22 cellular contexts compared by ENCODE assay signal in genomic region chr2:120853294-120854013, GRCh38.
A peak's percentile ranks its signal among the peaks of the same experiment; 100 is the strongest.
DNase-seq lines count a peak whose midpoint lies in the region; ATAC-seq and TF ChIP-seq lines count a peak whose summit lies in the region.
"Had no signal": no experiment of that assay in that cellular context is flagged by ENCODE, and none has a peak within 500 bp of the region (broad histone marks: within the 10 kb centered on the region; RNA-seq: fewer than 3 reads in every experiment).

No MANE protein-coding gene starts in this region.

- peaks cover 30% of the 10 kb centered on the region for H3K4me1 Mint-ChIP-seq in GM23338
- H3K4me1 Mint-ChIP-seq in H9 = peaks cover 27 to 40% of the 10 kb centered on the region in 2 experiments
- peaks cover 13% of the 10 kb centered on the region for H3K4me1 Mint-ChIP-seq in chondrocyte (ENCODE audit: low read depth)
- H3K4me1 Mint-ChIP-seq: CD4-positive, alpha-beta memory T cell had no signal

- no peak overlapping the region for H3K4ac ChIP-seq in H9 (ENCODE audit: low read depth, low read length)

- no peak overlapping the region for H4K91ac ChIP-seq in H9 (ENCODE audit: insufficient read length, low read depth, low read length)

- H3K4me1 ChIP-seq in GM23338 (ENCODE audit: insufficient read depth) = peaks cover 12% of the 10 kb centered on the region
- peaks cover 5% of the 10 kb centered on the region; the same call in 1 of the 2 replicates for H3K4me1 ChIP-seq in H9 (ENCODE audit: insufficient read depth, low read length)

- H4K8ac ChIP-seq in H9 (replicated peaks; ENCODE audit: insufficient read length, low read depth, low read length) = no peak overlapping the region

- H3K27ac ChIP-seq in GM23338 (ENCODE audit: low read depth) = no peak overlapping the region
- no peak overlapping the region for H3K27ac ChIP-seq in H9 (ENCODE audit: insufficient read length, low read depth, low read length)
- H3K27ac ChIP-seq: SJCRH30 had no signal

- H3K18ac ChIP-seq in H9 (ENCODE audit: insufficient read length, low read depth, low read length) = no peak overlapping the region

- no peaks in the 10 kb centered on the region for H3K23me2 ChIP-seq in H9 (ENCODE audit: insufficient read length, low read depth, low read length, poor library complexity, severe bottlenecking)

- H2AFZ ChIP-seq in GM23338 (no peak overlapping the region), H9 (ENCODE audit: low read length) (no peak overlapping the region)

- H3K79me1 ChIP-seq in H9 (ENCODE audit: insufficient read depth, low read depth, low read length, poor library complexity, severe bottlenecking) = no peaks in the 10 kb centered on the region

- H3K79me2 ChIP-seq in GM23338 (replicated peaks; ENCODE audit: insufficient read depth) (peaks cover 51% of the 10 kb centered on the region), H9 (ENCODE audit: insufficient read depth, low read length) (0 out of 2 replicates have a peak, but pooled peaks cover 2% of the 10 kb centered on the region)

- H3F3A ChIP-seq in GM23338 (replicated peaks; ENCODE audit: low read depth) = peaks cover 7% of the 10 kb centered on the region; the same call in 1 of the 2 replicates

- H2AK5ac ChIP-seq in H9 (ENCODE audit: insufficient read length, low read length) = no peak overlapping the region

- H3K23ac ChIP-seq in H9 (ENCODE audit: insufficient read length, low read depth, low read length) = no peak overlapping the region

- no peak overlapping the region for H3K56ac ChIP-seq in H9 (ENCODE audit: insufficient read length, low read depth, low read length)

- H2BK120ac ChIP-seq in H9 (ENCODE audit: low read depth, low read length, poor library complexity, severe bottlenecking) = no peak overlapping the region

- H3K14ac ChIP-seq in H9 (ENCODE audit: insufficient read depth, low read length) = no peak overlapping the region

- peak overlapping the region; percentile 45; the same call in 1 of the 2 replicates for H3K27ac Mint-ChIP-seq in GM23338
- peak overlapping the region; percentile 63 to 73 (median 70); a peak in 4 of 7 replicates for H3K27ac Mint-ChIP-seq in H9
- no peak overlapping the region for H3K27ac Mint-ChIP-seq in chondrocyte (ENCODE audit: unreplicated experiment)
- H3K27ac Mint-ChIP-seq: CD4-positive, alpha-beta memory T cell had no signal

- H3K4me2 ChIP-seq in GM23338 = no peak overlapping the region
- no peak overlapping the region for H3K4me2 ChIP-seq in H9 (ENCODE audit: insufficient read depth, insufficient read length, low read length)

- peaks cover 15% of the 10 kb centered on the region for H3K36me3 Mint-ChIP-seq in GM23338 (ENCODE audit: low read depth)
- H3K36me3 Mint-ChIP-seq in H9 (ENCODE audit: insufficient read depth in 1 of 3, low read depth in 3 of 3) = peaks cover 9 to 16% (median 12%) of the 10 kb centered on the region in 3 experiments
- H3K36me3 Mint-ChIP-seq in chondrocyte (ENCODE audit: low read depth) = peaks cover 18% of the 10 kb centered on the region
- H3K36me3 Mint-ChIP-seq: CD4-positive, alpha-beta memory T cell had no signal

- H3K4me3 Mint-ChIP-seq in GM23338 (no peak overlapping the region), H9 (no peak overlapping the region), chondrocyte (ENCODE audit: unreplicated experiment) (no peak overlapping the region)
- H3K4me3 Mint-ChIP-seq: CD4-positive, alpha-beta memory T cell had no signal

- no peak overlapping the region for H3K9ac ChIP-seq in H9 (ENCODE audit: extremely low read depth, insufficient read length, low read length)

- no peak overlapping the region for H2BK20ac ChIP-seq in H9 (ENCODE audit: low read depth, low read length, poor library complexity, severe bottlenecking)

- H3K27me3 Mint-ChIP-seq in GM23338 (ENCODE audit: insufficient read depth, low read depth, poor library complexity) (peaks cover 18% of the 10 kb centered on the region), H9 (ENCODE audit: low read depth) (no peaks in the 10 kb centered on the region), chondrocyte (ENCODE audit: low read depth) (no peaks in the 10 kb centered on the region)
- H3K27me3 Mint-ChIP-seq: CD4-positive, alpha-beta memory T cell had no signal

- H3T11ph ChIP-seq in H9 (ENCODE audit: low read length) = no peak overlapping the region

- ATAC-seq in GM23338 (no peak), sciatic nerve (no peak)
- ATAC-seq: PC-3, SK-N-SH treated with all-trans-retinoic acid at 6 μM for 48 hours had no signal

- no peaks in the 10 kb centered on the region for H3K9me3 ChIP-seq in H9 (ENCODE audit: control insufficient read depth, low read depth, low read length)

- H4K20me1 ChIP-seq in GM23338 (replicated peaks; ENCODE audit: insufficient read depth) (peaks cover 4% of the 10 kb centered on the region; the same call in 1 of the 2 replicates), H9 (ENCODE audit: control insufficient read depth, insufficient read depth, insufficient read length) (no peaks in the 10 kb centered on the region)

- no peak overlapping the region for H3K4me3 ChIP-seq in GM23338
- H3K4me3 ChIP-seq: SJCRH30 had no signal

- no peak overlapping the region for H2BK5ac ChIP-seq in H9 (ENCODE audit: insufficient read length, low read length)

- H3K27me3 ChIP-seq in GM23338 (ENCODE audit: insufficient read depth) (no peaks in the 10 kb centered on the region), H9 (ENCODE audit: insufficient read depth, low read length) (no peaks in the 10 kb centered on the region)
- H3K27me3 ChIP-seq: SJCRH30 had no signal

- H3K36me3 ChIP-seq in GM23338 (ENCODE audit: insufficient read depth) = no peaks in the 10 kb centered on the region

- TF ChIP-seq CTCF in GM23338 (conservative IDR thresholded peaks at IDR 0.05; ENCODE audit: low read depth in 2 of 2) (no peak), H9 (conservative IDR thresholded peaks at IDR 0.05) (no peak), chondrocyte (IDR thresholded peaks at IDR 0.05) (no peak)

- H2BK12ac ChIP-seq in H9 (ENCODE audit: insufficient read length, low read depth, low read length) = no peak overlapping the region

- no peak overlapping the region for H4K5ac ChIP-seq in H9 (ENCODE audit: insufficient read length, low read depth, low read length)

- intact Hi-C loops in sciatic nerve (cut with DNase I) = no loop called here

- DNase-seq in GM23338 (ENCODE audit: low spot score) = no peak
- no peak for DNase-seq in H9
- DNase-seq in chondrocyte (ENCODE audit: low spot score) = peak; percentile 60
- DNase-seq in sciatic nerve (ENCODE audit: low spot score) = peak; percentile 34
- DNase-seq in retina = no peak
- DNase-seq in NCI-H82 (lab: John Stamatoyannopoulos, UW) = no peak
- no peak for DNase-seq in stimulated activated CD4-positive, alpha-beta T cell treated with anti-CD3 and anti-CD28 coated beads, Interleukin-2, amount 100 ng/mL, for 48 hours
- DNase-seq: C1 segment of cervical spinal cord; CD4-positive, alpha-beta memory T cell; COR-L47; DMS53; GOT3; HCEC 1CT; Karpas-422; NCI-H1092 treated with DMSO at 0.1 percent for 48 hours; NCI-H1436 treated with DMSO at 0.1 percent for 48 hours; NCI-H187 treated with DMSO at 0.1 percent for 48 hours; NCI-H524; NCI-H748 treated with DMSO at 0.1 percent for 48 hours; PC-3 had no signal

- no peak overlapping the region for H2BK15ac ChIP-seq in H9 (ENCODE audit: low read depth, low read length)

- H3K9me3 Mint-ChIP-seq in GM23338 (no peaks in the 10 kb centered on the region; the same call in 2 of the 3 replicates), H9 (no peaks in the 10 kb centered on the region), chondrocyte (ENCODE audit: low read depth) (peaks cover 13% of the 10 kb centered on the region)

- no CpG with 5 or more reads among the region's 5 CpGs for WGBS in H9 (ENCODE audit: extremely low coverage, insufficient read length, low lambda C conversion rate)

- H3K9me2 ChIP-seq in GM23338 (ENCODE audit: insufficient read depth) = no peaks in the 10 kb centered on the region

TF ChIP-seq in GM23338, 12 proteins besides CTCF, POLR2A, EP300 and RAD21 (continues in another document):
- TF ChIP-seq CREB1 (CRISPR knock-in tag; IDR thresholded peaks at IDR 0.05; ENCODE audit: low read depth) = no peak

Comparison
In these comparisons a context has a peak if more than half of its experiments do, and no peak if none do; other contexts are left out.
1. DNase-seq: peak in chondrocyte (single experiment) and sciatic nerve (single experiment); none in GM23338 (single experiment), H9 (single experiment), retina (single experiment), NCI-H82 (single experiment) and stimulated activated CD4-positive, alpha-beta T cell treated with anti-CD3 and anti-CD28 coated beads, Interleukin-2, amount 100 ng/mL, for 48 hours (0 of 2).